8 cellular contexts compared by ENCODE assay signal in genomic region chr19:35040826-35041547, GRCh38. TPM values are rescaled to one million over a fixed set of nuclear protein-coding genes. Genes with fewer than 3 reads are reported as not detected.
DNase-seq lines count a peak whose midpoint lies in the region; ATAC-seq and TF ChIP-seq lines count a peak whose summit lies in the region.

No MANE protein-coding gene starts in this region.

- peak overlapping the region; percentile 77 for H3K27ac ChIP-seq in WERI-Rb-1
- no peak overlapping the region for H3K27ac ChIP-seq in neuronal stem cell (replicated peaks; ENCODE audit: low read length)

- H3K36me3 ChIP-seq in WERI-Rb-1 (peaks cover 71% of the 10 kb centered on the region), neuronal stem cell (replicated peaks in 1 of 2; ENCODE audit: control insufficient read depth in 2 of 2, insufficient read depth in 2 of 2, low read length in 2 of 2) (no peaks in the 10 kb centered on the region)

- H3K14ac ChIP-seq in neuronal stem cell (ENCODE audit: low read length), result no peak overlapping the region

- H3K4me1 ChIP-seq in neuronal stem cell (ENCODE audit: control insufficient read depth in 2 of 2, insufficient read depth in 1 of 2, low read depth in 1 of 2, low read length in 2 of 2), result peaks cover 14 to 17% of the 10 kb centered on the region in 2 donors

- H3K4ac ChIP-seq in neuronal stem cell (ENCODE audit: low read length), result peak overlapping the region; percentile 89

- peak overlapping the region; percentile 97 for H2AK5ac ChIP-seq in neuronal stem cell (ENCODE audit: low read depth, low read length)

- WGBS in neuronal stem cell (ENCODE audit: extremely low coverage in 2 of 2, insufficient read length in 2 of 2, insufficient replicate concordance in 1 of 2), 2 donors, result no CpG with 5 or more reads among the region's 36 CpGs

- H3K9ac ChIP-seq in neuronal stem cell (ENCODE audit: low read depth, low read length, poor library complexity), result peak overlapping the region; percentile 63

- peak overlapping the region; percentile 48 for H3K4me2 ChIP-seq in neuronal stem cell (ENCODE audit: insufficient read depth, low read length, poor library complexity, severe bottlenecking)

- no peak overlapping the region for H3K4me3 ChIP-seq in WERI-Rb-1 (ENCODE audit: low read depth, low read length)
- no peak overlapping the region for H3K4me3 ChIP-seq in neuronal stem cell (ENCODE audit: low read length in 2 of 2)

- H3K9me3 Mint-ChIP-seq in glutamatergic neuron (ENCODE audit: unreplicated experiment), result peaks cover 2% of the 10 kb centered on the region

- H4K8ac ChIP-seq in neuronal stem cell (ENCODE audit: low read depth, low read length), result peak overlapping the region; percentile 54

- peak overlapping the region; percentile 94 for H2AFZ ChIP-seq in neuronal stem cell (ENCODE audit: low read length)

- H3K4me1 Mint-ChIP-seq in glutamatergic neuron (ENCODE audit: low read depth, unreplicated experiment), result peaks cover 4% of the 10 kb centered on the region

- H2BK15ac ChIP-seq in neuronal stem cell (ENCODE audit: low read length), result peak overlapping the region; percentile 86

- H3K79me1 ChIP-seq in neuronal stem cell (ENCODE audit: low read depth, low read length), result peaks cover 2% of the 10 kb centered on the region

- ATAC-seq in HG02884 (IDR thresholded peaks at IDR 0.05; ENCODE audit: unreplicated experiment) (no peak), GM21717 (IDR thresholded peaks at IDR 0.05; ENCODE audit: unreplicated experiment) (no peak)

- H3K23ac ChIP-seq in neuronal stem cell (ENCODE audit: low read depth, low read length, poor library complexity), result peak overlapping the region; percentile 90

- H3K27ac Mint-ChIP-seq in glutamatergic neuron (ENCODE audit: unreplicated experiment), result no peak overlapping the region

- peak overlapping the region; percentile 86 for H2BK12ac ChIP-seq in neuronal stem cell (ENCODE audit: low read length)

- H4K91ac ChIP-seq in neuronal stem cell (ENCODE audit: low read depth, low read length, poor library complexity), result no peak overlapping the region

- H3K27me3 Mint-ChIP-seq in glutamatergic neuron (ENCODE audit: unreplicated experiment), result peaks cover 18% of the 10 kb centered on the region

- H3K9me3 ChIP-seq in WERI-Rb-1 (ENCODE audit: severe bottlenecking) (no peaks in the 10 kb centered on the region), neuronal stem cell (replicated peaks in 1 of 2; ENCODE audit: control insufficient read depth in 2 of 2, insufficient read depth in 1 of 2, low read depth in 1 of 2, low read length in 2 of 2) (no peaks in the 10 kb centered on the region)

- peak overlapping the region; percentile 5 for H2BK5ac ChIP-seq in neuronal stem cell (ENCODE audit: low read length)

- H3K36me3 Mint-ChIP-seq in glutamatergic neuron (ENCODE audit: unreplicated experiment), result no peaks in the 10 kb centered on the region

- peak overlapping the region; percentile 73 for H3K18ac ChIP-seq in neuronal stem cell (ENCODE audit: low read length)

- DNase-seq in COLO668 (lab: John Stamatoyannopoulos, UW; ENCODE audit: unreplicated experiment) (peak; percentile 71), WERI-Rb-1 (peak; percentile 55), glutamatergic neuron (peak; percentile 63), neuronal stem cell (ENCODE audit: low spot score) (no peak), GM20000 (ENCODE audit: low spot score) (no peak), NCI-H1694 (lab: John Stamatoyannopoulos, UW) (no peak)

- no peak overlapping the region for H3K4me3 Mint-ChIP-seq in glutamatergic neuron (ENCODE audit: unreplicated experiment)

- H2BK120ac ChIP-seq in neuronal stem cell (ENCODE audit: low read depth, low read length), result peak overlapping the region; percentile 77

- no peak for TF ChIP-seq CTCF in WERI-Rb-1 (IDR thresholded peaks at IDR 0.05; ENCODE audit: low read depth, low read length)
- no peak for TF ChIP-seq CTCF in glutamatergic neuron (IDR thresholded peaks at IDR 0.05; ENCODE audit: partially characterized antibody, unreplicated experiment)
- no peak for TF ChIP-seq CTCF in GM20000 (IDR thresholded peaks at IDR 0.05; ENCODE audit: extremely low read depth, missing control alignments)

- no peaks in the 10 kb centered on the region for H3K27me3 ChIP-seq in WERI-Rb-1 (ENCODE audit: insufficient read depth, low read depth, severe bottlenecking)
- peaks cover 0 to 10% (median 0%) of the 10 kb centered on the region in 3 experiments for H3K27me3 ChIP-seq in neuronal stem cell (ENCODE audit: control insufficient read depth in 3 of 3, insufficient read depth in 3 of 3, low read depth in 1 of 3, low read length in 3 of 3)

RNA-seq across cellular contexts. Expression of gene HPN, which starts 0.5 kb away (rescaled TPM):
- total RNA-seq in glutamatergic neuron (ENCODE audit: unreplicated experiment), result 0.29 TPM
- polyA plus RNA-seq in neuronal stem cell (2013, experiment 1 of 2), result 0.36 TPM
- polyA plus RNA-seq in neuronal stem cell (2013, experiment 2 of 2), result 0.28 TPM

RNA-seq across cellular contexts. Expression of gene SCN1B, which starts 10.7 kb away (rescaled TPM):
- 12.0 TPM for total RNA-seq in glutamatergic neuron (ENCODE audit: unreplicated experiment)
- 2.8 TPM for polyA plus RNA-seq in neuronal stem cell (2013, experiment 1 of 2)
- 2.8 TPM for polyA plus RNA-seq in neuronal stem cell (2013, experiment 2 of 2)

RNA-seq across cellular contexts. Expression of gene GRAMD1A, which starts 40.9 kb away (rescaled TPM):
- 220 TPM for total RNA-seq in glutamatergic neuron (ENCODE audit: unreplicated experiment)
- 74.8 TPM for polyA plus RNA-seq in neuronal stem cell (2013, experiment 1 of 2)
- 73.3 TPM for polyA plus RNA-seq in neuronal stem cell (2013, experiment 2 of 2)

Comparison
In these comparisons a context has a peak if more than half of its experiments do, and no peak if none do; other contexts are left out.
1. DNase-seq: peak in COLO668 (single experiment), WERI-Rb-1 (single experiment) and glutamatergic neuron (single experiment); none in neuronal stem cell (single experiment), GM20000 (single experiment) and NCI-H1694 (single experiment).